ENCODE assay signal across 28 cellular contexts in the genomic region with DNA sequence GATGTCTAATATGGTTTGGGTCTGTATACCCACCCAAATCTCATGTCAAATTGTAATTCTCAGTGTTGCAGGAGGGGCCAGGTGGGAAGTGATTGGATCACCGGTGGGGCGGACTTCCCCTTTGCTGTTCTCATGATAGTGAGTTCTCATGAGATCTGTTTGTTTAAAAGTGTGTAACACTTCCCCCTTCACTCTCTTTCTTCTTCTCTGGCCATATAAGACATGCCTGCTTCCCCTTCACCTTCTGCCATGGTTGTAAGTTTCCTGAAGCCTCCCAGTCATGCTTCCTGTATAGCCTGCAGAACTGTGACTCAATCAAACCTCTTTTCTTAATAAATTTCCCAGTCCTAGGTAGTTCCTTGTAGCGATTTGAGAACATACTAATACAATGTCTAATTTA. TPM values are rescaled to one million over a fixed set of nuclear protein-coding genes. Genes with fewer than 3 reads are reported as not detected.
A peak's percentile ranks its signal among the peaks of the same experiment; 100 is the strongest.
DNase-seq lines count a peak whose midpoint lies in the region; ATAC-seq, FAIRE-seq and TF ChIP-seq lines count a peak whose summit lies in the region.
"Had no signal": no experiment of that assay in that cellular context is flagged by ENCODE, and none has a peak within 500 bp of the region (broad histone marks: within the 10 kb centered on the region; RNA-seq: fewer than 3 reads in every experiment).

No MANE protein-coding gene starts in this region.

- SMC1A ChIA-PET in GM12878 (lab: Charles Lee; ENCODE audit: uncharacterized antibody, unreplicated experiment), result interaction anchor here (0.7 to 2.9 kb wide), 9 partner anchors 41 to 126 kb away, joined by 3 to 32 read pairs (median 4); no protein-coding TSS in a partner anchor

- no peak for FAIRE-seq in GM12878 (lab: Jason Lieb, UNC)

- TF ChIP-seq CTCF in GM12878 (IDR thresholded peaks at IDR 0.05 in 2 of 3, conservative IDR thresholded peaks at IDR 0.05 in 1 of 3; ENCODE audit: control insufficient read depth in 2 of 3, extremely low read depth in 1 of 3, insufficient read depth in 1 of 3, low read depth in 3 of 3, low read length in 3 of 3), result no peak
- peak; percentile 11 for TF ChIP-seq CTCF in neutrophil (IDR thresholded peaks at IDR 0.05)

- BruUV-seq in GM12878 (replicated peaks; lab: Mats Ljungman, UMichigan), result no TSS peak

- H3K9me3 ChIP-seq in GM12878 (replicated peaks; ENCODE audit: control insufficient read depth, insufficient read depth, low read length) (no peaks in the 10 kb centered on the region), neutrophil (no peaks in the 10 kb centered on the region), right cardiac atrium (ENCODE audit: control insufficient read depth, low read length) (no peaks in the 10 kb centered on the region)
- H3K9me3 ChIP-seq: ascending aorta had no signal

- no peaks in the 10 kb centered on the region for H3K79me2 ChIP-seq in GM12878 (ENCODE audit: control insufficient read depth, insufficient read depth, low read length)

- H2AFZ ChIP-seq in GM12878 (ENCODE audit: control insufficient read depth, low read depth, low read length), result no peak overlapping the region
- H2AFZ ChIP-seq: GM23248 had no signal

- WGBS in GM12878 (ENCODE audit: insufficient coverage, insufficient replicate concordance, low lambda C conversion rate, missing lambda C conversion rate), result 27% methylated on average over 3 of the region's 3 CpGs
- WGBS in right cardiac atrium, result 66% methylated on average over 3 of the region's 3 CpGs

- ATAC-seq in GM12878 (no peak), GM21737 (IDR thresholded peaks at IDR 0.05; ENCODE audit: unreplicated experiment) (no peak), right cardiac atrium (no peak)
- ATAC-seq: activated CD4-positive, alpha-beta T cell treated with anti-CD3 and anti-CD28 coated beads for 36 hours; activated CD8-positive, alpha-beta T cell treated with anti-CD3 and anti-CD28 coated beads, Interleukin-2, amount 10 ng/mL, durations not matched to agents 7 days and 5 days; left ventricle myocardium superior; naive thymus-derived CD8-positive, alpha-beta T cell had no signal

- CTCF ChIA-PET in GM12878 (lab: Yijun Ruan, JAX), result interaction anchor here (0.7 to 4.4 kb wide), 29 partner anchors 9 to 900 kb away, joined by 3 to 43 read pairs (median 5); partner anchors contain the start of gene HMGB2

- no peak for TF ChIP-seq RAD21 in GM12878 (IDR thresholded peaks at IDR 0.05; ENCODE audit: insufficient read depth, low read depth, low read length)

- POLR2A ChIA-PET in GM12878 (lab: Charles Lee), result no interaction called here

- DNase-seq in GDM1 (lab: John Stamatoyannopoulos, UW) (peak; percentile 49), MV-4-11 (lab: John Stamatoyannopoulos, UW) (peak; percentile 55), GM12878 (ENCODE audit: low read depth, low spot score) (no peak), NCI-H2081 treated with DMSO at 0.1 percent for 48 hours (lab: John Stamatoyannopoulos, UW) (no peak), right cardiac atrium (no peak), epidermal melanocyte (ENCODE audit: insufficient read length, low spot score) (no peak)
- DNase-seq: activated CD4-positive, alpha-beta T cell treated with anti-CD3 and anti-CD28 coated beads for 36 hours; activated CD8-positive, alpha-beta T cell treated with anti-CD3 and anti-CD28 coated beads, Interleukin-2, amount 10 ng/mL, durations not matched to agents 7 days and 5 days; CD4-positive, CD25-positive, alpha-beta regulatory T cell; central memory CD4-positive, alpha-beta T cell; dorsolateral prefrontal cortex; GM23248; IMR-90; islet precursor cell; left ventricle myocardium superior; naive thymus-derived CD8-positive, alpha-beta T cell; NCI-H2029 treated with DMSO at 0.1 percent for 48 hours; NCI-H2227 treated with DMSO at 0.1 percent for 48 hours; NCI-H526 treated with DMSO at 0.1 percent for 48 hours; retina; T-helper 2 cell; trophoblast cell had no signal

- no peak for TF ChIP-seq EP300 in GM12878 (IDR thresholded peaks at IDR 0.05; ENCODE audit: borderline replicate concordance in 1 of 2, control insufficient read depth in 1 of 2, low read depth in 2 of 2, low read length in 2 of 2)

- H3K27ac ChIP-seq in GM12878 (ENCODE audit: control insufficient read depth, insufficient read depth) (no peak overlapping the region), neutrophil (peak overlapping the region; percentile 64), right cardiac atrium (ENCODE audit: low read length) (no peak overlapping the region)
- H3K27ac ChIP-seq: ascending aorta, dorsolateral prefrontal cortex, GM23248, RWPE1, SK-N-MC had no signal

- no peak overlapping the region for H3K4me2 ChIP-seq in GM12878 (ENCODE audit: control insufficient read depth, insufficient read depth)
- H3K4me2 ChIP-seq: smooth muscle cell had no signal

- H3K4me1 ChIP-seq in GM12878 (ENCODE audit: control insufficient read depth, insufficient read depth, low read length) (no peaks in the 10 kb centered on the region), neutrophil (ENCODE audit: control insufficient read depth in 1 of 2, insufficient read depth in 1 of 2, low read depth in 1 of 2, low read length in 1 of 2) (peaks cover 56 to 57% of the 10 kb centered on the region in 2 experiments), right cardiac atrium (ENCODE audit: control insufficient read depth, insufficient read depth, low read length) (no peaks in the 10 kb centered on the region)

- no peaks in the 10 kb centered on the region for H4K20me1 ChIP-seq in GM12878 (ENCODE audit: control insufficient read depth, insufficient read depth)

- no peak for TF ChIP-seq POLR2A in GM12878 (IDR thresholded peaks at IDR 0.05; ENCODE audit: low read depth, low read length)

- in situ Hi-C loops in GM12878 (cut with MboI), result loop anchor here (5.0 kb wide), 2 partner anchors 106 to 401 kb away; no protein-coding TSS in a partner anchor

- intact Hi-C loops in GM12878 (cut with micrococcal nuclease; ENCODE audit: unreplicated experiment) (loop anchor here (5.0 kb wide), 1 partner anchor 391 kb away; no protein-coding TSS in a partner anchor), right cardiac atrium (cut with DNase I) (loop anchor here in 3 of 4 donors (5.0 to 10.0 kb wide), 3 partner anchors 76 to 394 kb away; no protein-coding TSS in a partner anchor)

- no peak overlapping the region for H3K9ac ChIP-seq in GM12878 (ENCODE audit: control insufficient read depth, insufficient read depth, low read length)
- H3K9ac ChIP-seq: GM23248 had no signal

- RAD21 ChIA-PET in GM12878 (lab: Charles Lee; ENCODE audit: unreplicated experiment), result interaction anchor here (0.9 to 7.5 kb wide), 7 partner anchors 10 to 132 kb away, joined by 3 to 60 read pairs (median 3); no protein-coding TSS in a partner anchor

- H3K4me3 ChIP-seq in GM12878 (no peak overlapping the region), neutrophil (ENCODE audit: low read depth in 1 of 2, low read length in 1 of 2) (no peak overlapping the region), right cardiac atrium (ENCODE audit: low read length) (no peak overlapping the region)
- H3K4me3 ChIP-seq: ascending aorta, dorsolateral prefrontal cortex, GM23248, SK-N-MC, smooth muscle cell had no signal

- H3K36me3 ChIP-seq in GM12878 (ENCODE audit: control insufficient read depth in 2 of 2, insufficient read depth in 2 of 2, low read length in 1 of 2) (no peaks in the 10 kb centered on the region), neutrophil (no peaks in the 10 kb centered on the region)
- H3K36me3 ChIP-seq: ascending aorta had no signal

- H3K27me3 ChIP-seq in GM12878 (replicated peaks in 1 of 2; ENCODE audit: control insufficient read depth in 2 of 2, insufficient read depth in 2 of 2, low read length in 1 of 2) (no peaks in the 10 kb centered on the region), neutrophil (no peaks in the 10 kb centered on the region), right cardiac atrium (ENCODE audit: control insufficient read depth, insufficient read depth) (no peaks in the 10 kb centered on the region)
- H3K27me3 ChIP-seq: ascending aorta, dorsolateral prefrontal cortex had no signal

RNA-seq across cellular contexts. Expression of gene SCRG1, which starts 19.7 kb away (rescaled TPM):
- total RNA-seq in GM12878 (2013; cell fraction: nucleolus; rRNA removed), result not detected in 2 replicates
- total RNA-seq in GM12878 (2014; rRNA removed), result not detected in 2 replicates
- not detected in 2 replicates for total RNA-seq in GM12878 (2014; rRNA removed; fragmentation: Illumina TruSeq; extraction: Trizol)
- not detected in 2 replicates for total RNA-seq in GM12878 (2021)
- 0.05 TPM for polyA plus RNA-seq in GM12878 (2011; ENCODE audit: low read depth)
- not detected in 2 replicates for polyA plus RNA-seq in GM12878 (2011; rRNA removed)
- not detected in 2 replicates for polyA plus RNA-seq in GM12878 (2011; cell fraction: cytosol; rRNA removed)
- polyA plus RNA-seq in GM12878 (2011; cell fraction: nucleus; rRNA removed), result not detected in 2 replicates
- 0.04 TPM in 2 replicates for polyA plus RNA-seq in GM12878 (2012)
- not detected in 2 replicates for polyA plus RNA-seq in GM12878 (2014; fragmentation: Illumina TruSeq; extraction: Trizol)
- under 1 TPM in 1 of 2 experiments, not detected in 1; 0.02 TPM for polyA plus RNA-seq in GM12878 (2014; fragmentation: Nextera tagmentation; extraction: Ambion mirVana)
- not detected in 2 replicates for polyA plus RNA-seq in GM12878 (2014; rRNA removed)
- polyA plus RNA-seq in GM12878 (2016; fragmentation: Nextera tagmentation; extraction: Ambion mirVana), result under 1 TPM; 0.54 to 0.58 TPM
- not detected in 2 replicates for polyA minus RNA-seq in GM12878 (2011; rRNA and poly(A)+ RNA removed)
- polyA minus RNA-seq in GM12878 (2011; cell fraction: cytosol; rRNA and poly(A)+ RNA removed), result not detected in 2 replicates
- polyA minus RNA-seq in GM12878 (2011; cell fraction: nucleus; rRNA and poly(A)+ RNA removed), result not detected in 2 replicates
- 1 to 10 TPM in 3 of 4 donors, under 1 TPM in 1; 0.71 to 2.4 (median 1.7) TPM for total RNA-seq in right cardiac atrium
- polyA plus RNA-seq in right cardiac atrium, result 1.5 TPM
- total RNA-seq: activated CD4-positive, alpha-beta T cell treated with anti-CD3 and anti-CD28 coated beads for 36 hours; activated CD8-positive, alpha-beta T cell treated with anti-CD3 and anti-CD28 coated beads, Interleukin-2, amount 10 ng/mL, durations not matched to agents 7 days and 5 days; CD4-positive, CD25-positive, alpha-beta regulatory T cell; naive thymus-derived CD8-positive, alpha-beta T cell had no signal
- polyA plus RNA-seq: naive thymus-derived CD8-positive, alpha-beta T cell had no signal

RNA-seq across cellular contexts. Expression of gene SAP30, which starts 47.9 kb away (rescaled TPM):
- total RNA-seq in GM12878 (2013; cell fraction: nucleolus; rRNA removed), result 22.3 and 23.3 TPM in 2 replicates
- total RNA-seq in GM12878 (2014; rRNA removed) (23.1 and 28.4 TPM in 2 replicates), GM12878 (2014; rRNA removed; fragmentation: Illumina TruSeq; extraction: Trizol) (28.9 and 29.7 TPM in 2 replicates), GM12878 (2021) (26.0 and 29.6 TPM in 2 replicates), right cardiac atrium (10 to 100 TPM; 18.8 to 23.7 (median 20.8) TPM)
- 8.3 TPM for polyA plus RNA-seq in GM12878 (2011; ENCODE audit: low read depth)
- polyA plus RNA-seq in GM12878 (2011; rRNA removed) (56.9 and 106 TPM in 2 replicates), GM12878 (2014; fragmentation: Illumina TruSeq; extraction: Trizol) (16.3 and 18.3 TPM in 2 replicates), GM12878 (2014; fragmentation: Nextera tagmentation; extraction: Ambion mirVana) (10 to 100 TPM in 1 of 2 experiments, 1 to 10 TPM in 1; 5.4 to 24.0 TPM), GM12878 (2014; rRNA removed) (30.0 and 31.7 TPM in 2 replicates), GM12878 (2016; fragmentation: Nextera tagmentation; extraction: Ambion mirVana) (1 to 10 TPM; 5.0 to 9.9 TPM), right cardiac atrium (20.0 TPM)
- 14.4 and 24.8 TPM in 2 replicates for polyA plus RNA-seq in GM12878 (2011; cell fraction: cytosol; rRNA removed)
- polyA plus RNA-seq in GM12878 (2011; cell fraction: nucleus; rRNA removed), result 19.3 and 22.7 TPM in 2 replicates
- 27.0 and 33.1 TPM in 2 replicates for polyA plus RNA-seq in GM12878 (2012)
- polyA minus RNA-seq in GM12878 (2011; rRNA and poly(A)+ RNA removed), result 9.9 and 10.1 TPM in 2 replicates
- 9.9 and 10.5 TPM in 2 replicates for polyA minus RNA-seq in GM12878 (2011; cell fraction: cytosol; rRNA and poly(A)+ RNA removed)
- polyA minus RNA-seq in GM12878 (2011; cell fraction: nucleus; rRNA and poly(A)+ RNA removed), result 13.1 and 18.6 TPM in 2 replicates

Comparison
In these comparisons a context has a peak if more than half of its experiments do, and no peak if none do; other contexts are left out.
1. DNase-seq: peak in GDM1 (single experiment) and MV-4-11 (single experiment); none in GM12878 (single experiment), NCI-H2081 treated with DMSO at 0.1 percent for 48 hours (single experiment), right cardiac atrium (0 of 3) and epidermal melanocyte (single experiment).